Comparison of ENCODE assay signal across 30 cellular contexts in genomic region chr10:108582888-108583287, GRCh38.
"Had no signal": no experiment of that assay in that cellular context is flagged by ENCODE, and none has a peak within 500 bp of the region (broad histone marks: within the 10 kb centered on the region; RNA-seq: fewer than 3 reads in every experiment).

No MANE protein-coding gene starts in this region.

- DNase-seq: activated CD4-positive, alpha-beta T cell treated with anti-CD3 and anti-CD28 coated beads for 4 hours; activated CD4-positive, alpha-beta T cell treated with anti-CD3 and anti-CD28 coated beads, Interleukin-2, amount 50 U/mL, for 4 hours; activated naive CD4-positive, alpha-beta T cell; activated T-cell treated with anti-CD3 and anti-CD28 coated beads for 4 hours; activated T-cell treated with anti-CD3 and anti-CD28 coated beads, Interleukin-2, amount 50 U/mL, for 72 hours; anterior cingulate cortex; dorsolateral prefrontal cortex; effector memory CD4-positive, alpha-beta T cell; glutamatergic neuron; left ventricle myocardium superior; mammary epithelial cell; naive B cell; nucleus accumbens; pancreas; retina; sigmoid colon; small intestine; stimulated activated CD4-positive, alpha-beta T cell treated with anti-CD3 and anti-CD28 coated beads, Interleukin-1b, Interleukin-23, amount 100 ng/mL, for 48 hours; stimulated activated CD4-positive, alpha-beta T cell treated with anti-CD3 and anti-CD28 coated beads, Interleukin-4, amount 100 ng/mL, for 4 hours; stimulated activated CD8-positive, alpha-beta memory T cell treated with anti-CD3 and anti-CD28 coated beads, Interleukin-4, amount 100 ng/mL, for 48 hours; stomach; T-helper 9 cell; thyroid gland; upper lobe of right lung had no signal

- H3K27me3 ChIP-seq: cardiac muscle cell, pancreas, sigmoid colon, stomach, thyroid gland, upper lobe of right lung had no signal

- H3K9me3 ChIP-seq: pancreas, prostate gland, sigmoid colon, stomach, thyroid gland, upper lobe of right lung had no signal

- H3K27ac ChIP-seq: cardiac muscle cell, coronary artery, dorsolateral prefrontal cortex, pancreas, prostate gland, sigmoid colon, stomach, thyroid gland, upper lobe of right lung, VCaP had no signal

- H3K4me1 ChIP-seq: pancreas, prostate gland, sigmoid colon, stomach, thyroid gland, upper lobe of right lung had no signal

- H3K4me3 ChIP-seq: cardiac muscle cell, coronary artery, dorsolateral prefrontal cortex, pancreas, prostate gland, sigmoid colon, stomach, thyroid gland, upper lobe of right lung had no signal

- ATAC-seq: activated naive CD4-positive, alpha-beta T cell treated with anti-CD3 and anti-CD28 coated beads, Interleukin-2, amount 50 U/mL, for 72 hours; activated T-cell treated with anti-CD3 and anti-CD28 coated beads, Interleukin-2, amount 50 U/mL, for 72 hours; left ventricle myocardium superior; pancreas; stimulated activated memory B cell treated with anti-CD40 and anti-IgM and Interleukin-4, amounts not matched to agents 10 μg/mL and 1 μg/mL and 100 μg/mL, for 72 hours; upper lobe of right lung had no signal

- H3K36me3 ChIP-seq: cardiac muscle cell, pancreas, prostate gland, sigmoid colon, stomach, thyroid gland, upper lobe of right lung had no signal
